ENCODE assay signal across 8 cellular contexts in genomic region chr12:57754411-57755193, GRCh38. TPM values are rescaled to one million over a fixed set of nuclear protein-coding genes. Genes with fewer than 3 reads are reported as not detected.
A peak's percentile ranks its signal among the peaks of the same experiment; 100 is the strongest.
DNase-seq lines count a peak whose midpoint lies in the region; ATAC-seq and TF ChIP-seq lines count a peak whose summit lies in the region.

A gene with protein sequence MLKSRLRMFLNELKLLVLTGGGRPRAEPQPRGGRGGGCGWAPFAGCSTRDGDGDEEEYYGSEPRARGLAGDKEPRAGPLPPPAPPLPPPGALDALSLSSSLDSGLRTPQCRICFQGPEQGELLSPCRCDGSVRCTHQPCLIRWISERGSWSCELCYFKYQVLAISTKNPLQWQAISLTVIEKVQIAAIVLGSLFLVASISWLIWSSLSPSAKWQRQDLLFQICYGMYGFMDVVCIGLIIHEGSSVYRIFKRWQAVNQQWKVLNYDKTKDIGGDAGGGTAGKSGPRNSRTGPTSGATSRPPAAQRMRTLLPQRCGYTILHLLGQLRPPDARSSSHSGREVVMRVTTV (plus strand): TSS chr12:57755103. CDS start chr12:57755529, 426 bp downstream.

- TF ChIP-seq CTCF in C4-2B (conservative IDR thresholded peaks at IDR 0.05) (no peak), GM20000 (IDR thresholded peaks at IDR 0.05; ENCODE audit: extremely low read depth, missing control alignments) (no peak), IMR-90 (conservative IDR thresholded peaks at IDR 0.05; ENCODE audit: low read depth, low read length) (no peak), Peyer's patch (IDR thresholded peaks at IDR 0.05) (no peak), foreskin keratinocyte (conservative IDR thresholded peaks at IDR 0.05) (no peak), tibial artery (IDR thresholded peaks at IDR 0.05) (no peak)

- H3K79me1 ChIP-seq in IMR-90 (ENCODE audit: low read depth in 1 of 2, low read length in 2 of 2): peaks cover 16 to 30% of the 10 kb centered on the region in 2 experiments; a peak in 3 of 4 replicates

- intact Hi-C loops in IMR-90 (cut with micrococcal nuclease): no loop called here
- intact Hi-C loops in tibial artery (cut with DNase I; ENCODE audit: low total_unique reads): no loop called here

- H3K56ac ChIP-seq in IMR-90 (ENCODE audit: extremely low read depth, insufficient read depth, low read length): no peak within 1 kb of the TSS

- in situ Hi-C loops in IMR-90 (cut with MboI; ENCODE audit: low sequenced_read_pairs): no loop called here

- TF ChIP-seq RAD21 in IMR-90 (IDR thresholded peaks at IDR 0.05; ENCODE audit: low read length): no peak

- H3K27me3 Mint-ChIP-seq in activated T-helper 17 cell treated with anti-CD3 and anti-CD28 coated beads, Interleukin-2, amount 50 U/mL, for 72 hours: no peaks in the 10 kb centered on the region

- H2BK5ac ChIP-seq in IMR-90 (ENCODE audit: low read depth, low read length, poor library complexity, severe bottlenecking): no peak within 1 kb of the TSS

- no TSS peak for BruUV-seq in IMR-90 (replicated peaks; lab: Mats Ljungman, UMichigan)

- dilution Hi-C loops in IMR-90 (cut with HindIII; ENCODE audit: low sequenced_read_pairs, unreplicated experiment): no loop called here

- no peak within 1 kb of the TSS for H2BK20ac ChIP-seq in IMR-90 (ENCODE audit: low read depth, low read length)

- H3K36me3 ChIP-seq in IMR-90 (ENCODE audit: control insufficient read depth, insufficient read depth, low read length): peaks cover 19% of the 10 kb centered on the region
- peaks cover 0 to 17% (median 0%) of the 10 kb centered on the region in 3 donors for H3K36me3 ChIP-seq in Peyer's patch
- H3K36me3 ChIP-seq in tibial artery: peaks cover 0 to 28% (median 12%) of the 10 kb centered on the region in 3 donors

- peak within 1 kb of the TSS; percentile 76 for H2AK9ac ChIP-seq in IMR-90 (replicated peaks; ENCODE audit: low read depth, low read length, poor library complexity)

- no peak within 1 kb of the TSS; the same call in 1 of the 2 replicates for H4K91ac ChIP-seq in IMR-90 (ENCODE audit: insufficient read depth, low read depth, low read length)

- peak within 1 kb of the TSS; percentile 60; the same call in 1 of the 2 replicates for H3K4ac ChIP-seq in IMR-90 (ENCODE audit: low read depth, low read length)

- H3K4me1 ChIP-seq in IMR-90 (ENCODE audit: control insufficient read depth, insufficient read depth, low read length): peaks cover 7% of the 10 kb centered on the region
- peaks cover 0 to 37% (median 4%) of the 10 kb centered on the region in 4 donors for H3K4me1 ChIP-seq in Peyer's patch
- peaks cover 6% of the 10 kb centered on the region for H3K4me1 ChIP-seq in foreskin keratinocyte
- peaks cover 0 to 32% (median 22%) of the 10 kb centered on the region in 4 donors for H3K4me1 ChIP-seq in tibial artery

- H3K9me3 ChIP-seq in IMR-90 (ENCODE audit: control insufficient read depth, insufficient read depth, low read length) (no peaks in the 10 kb centered on the region), Peyer's patch (no peaks in the 10 kb centered on the region), tibial artery (no peaks in the 10 kb centered on the region)

- peak within 1 kb of the TSS; percentile 87 for H2AFZ ChIP-seq in IMR-90 (replicated peaks; ENCODE audit: low read length, poor library complexity)

- no peak within 1 kb of the TSS for H2BK120ac ChIP-seq in IMR-90 (ENCODE audit: low read depth, low read length)

- H3K27me3 ChIP-seq in IMR-90 (ENCODE audit: control insufficient read depth, insufficient read depth, low read length) (peaks cover 10% of the 10 kb centered on the region), Peyer's patch (no peaks in the 10 kb centered on the region), foreskin keratinocyte (no peaks in the 10 kb centered on the region), tibial artery (no peaks in the 10 kb centered on the region)

- no peak within 1 kb of the TSS for H2BK15ac ChIP-seq in IMR-90 (ENCODE audit: low read depth, low read length)

- peak within 1 kb of the TSS; percentile 34; the same call in 1 of the 2 replicates for H3K27ac ChIP-seq in C4-2B
- H3K27ac ChIP-seq in IMR-90 (ENCODE audit: insufficient read depth, low read length): no peak within 1 kb of the TSS; the same call in 1 of the 2 replicates
- peak within 1 kb of the TSS; percentile 65 to 90 (median 84) for H3K27ac ChIP-seq in Peyer's patch
- H3K27ac ChIP-seq in foreskin keratinocyte: no peak within 1 kb of the TSS
- peak within 1 kb of the TSS; percentile 59 to 60 for H3K27ac ChIP-seq in tibial artery

- TF ChIP-seq POLR2A in IMR-90 (IDR thresholded peaks at IDR 0.05; ENCODE audit: low read depth, low read length): no peak
- TF ChIP-seq POLR2A in Peyer's patch (IDR thresholded peaks at IDR 0.05): no peak

- H3K23ac ChIP-seq in IMR-90 (ENCODE audit: low read depth, low read length): peak within 1 kb of the TSS; percentile 83

- DNase-seq in GM20000 (ENCODE audit: low spot score) (peak; percentile 93), IMR-90 (no peak), Peyer's patch (peak; percentile 89 to 96 (median 93)), foreskin keratinocyte (peak; percentile 60 to 77), occipital lobe (lab: John Stamatoyannopoulos, UW) (peak; percentile 14), tibial artery (peak in 1 of 2 donors; percentile 77)

- H3K4me3 ChIP-seq in IMR-90 (ENCODE audit: insufficient read depth, low read depth, low read length): peak within 1 kb of the TSS; percentile 59
- peak within 1 kb of the TSS; percentile 73 to 89 (median 80) for H3K4me3 ChIP-seq in Peyer's patch
- H3K4me3 ChIP-seq in tibial artery: peak within 1 kb of the TSS; percentile 74

- H3K18ac ChIP-seq in IMR-90 (ENCODE audit: low read depth, low read length): no peak within 1 kb of the TSS

- H4K8ac ChIP-seq in IMR-90 (ENCODE audit: low read depth in 2 of 2, low read length in 2 of 2): peak within 1 kb of the TSS in 1 of 2 experiments; percentile 35; a peak in 1 of 4 replicates

- POLR2A ChIA-PET in IMR-90 (lab: Charles Lee; ENCODE audit: unreplicated experiment): no interaction called here

- peak within 1 kb of the TSS; percentile 100 for H3K4me3 Mint-ChIP-seq in activated T-helper 17 cell treated with anti-CD3 and anti-CD28 coated beads, Interleukin-2, amount 50 U/mL, for 72 hours

- peaks cover 60% of the 10 kb centered on the region for H3K36me3 Mint-ChIP-seq in activated T-helper 17 cell treated with anti-CD3 and anti-CD28 coated beads, Interleukin-2, amount 50 U/mL, for 72 hours (ENCODE audit: low read depth)

- ATAC-seq in IMR-90 (ENCODE audit: low read depth): peak; percentile 3; the same call in 1 of the 2 replicates
- ATAC-seq in activated T-helper 17 cell treated with anti-CD3 and anti-CD28 coated beads, Interleukin-2, amount 50 U/mL, for 72 hours (replicated peaks): peak; percentile 59
- ATAC-seq in foreskin keratinocyte: peak; percentile 55

- H3K14ac ChIP-seq in IMR-90 (replicated peaks; ENCODE audit: low read depth, low read length): 0 out of 2 replicates have a peak within 1 kb of the TSS, but pooled peaks have one; percentile 40

- peaks cover 15% of the 10 kb centered on the region for H3K9me1 ChIP-seq in IMR-90 (ENCODE audit: insufficient read depth, low read length)

- CTCF ChIA-PET in IMR-90 (lab: Yijun Ruan, JAX): no interaction called here

- peak within 1 kb of the TSS; percentile 42 for H3K9ac ChIP-seq in IMR-90 (ENCODE audit: low read depth, low read length)

- H3K9me3 Mint-ChIP-seq in activated T-helper 17 cell treated with anti-CD3 and anti-CD28 coated beads, Interleukin-2, amount 50 U/mL, for 72 hours: no peaks in the 10 kb centered on the region

- H3K27ac Mint-ChIP-seq in activated T-helper 17 cell treated with anti-CD3 and anti-CD28 coated beads, Interleukin-2, amount 50 U/mL, for 72 hours: peak within 1 kb of the TSS; percentile 97

- peak within 1 kb of the TSS; percentile 71; the same call in 1 of the 2 replicates for H2AK5ac ChIP-seq in IMR-90 (ENCODE audit: low read depth, low read length)

- peak within 1 kb of the TSS; percentile 81 for H3K4me2 ChIP-seq in IMR-90 (ENCODE audit: low read depth, low read length)

- H4K5ac ChIP-seq in IMR-90 (ENCODE audit: low read depth, low read length): no peak within 1 kb of the TSS

- 2% methylated on average over 4 of the region's 41 CpGs; no CpG with 5 or more reads in 1 of the 2 experiments for WGBS in IMR-90 (ENCODE audit: extremely low coverage in 2 of 2, insufficient read length in 1 of 2), 2 experiments

- peaks cover 47% of the 10 kb centered on the region for H3K4me1 Mint-ChIP-seq in activated T-helper 17 cell treated with anti-CD3 and anti-CD28 coated beads, Interleukin-2, amount 50 U/mL, for 72 hours

- H4K20me1 ChIP-seq in IMR-90 (ENCODE audit: insufficient read depth, low read length): peaks cover 7% of the 10 kb centered on the region; the same call in 1 of the 2 replicates

TF ChIP-seq in IMR-90, 13 proteins besides CTCF, POLR2A, EP300 and RAD21:
- TF ChIP-seq FOS (IDR thresholded peaks at IDR 0.05; ENCODE audit: low read depth, low read length) (no peak), MAZ (IDR thresholded peaks at IDR 0.05; ENCODE audit: borderline replicate concordance, low read depth, low read length) (peak; percentile 42; the same call in 1 of the 2 replicates)
TF ChIP-seq in IMR-90: peak in this region for 1.

RNA-seq across cellular contexts. Expression of the gene that starts here (rescaled TPM):
- 1.1 TPM in 2 replicates for total RNA-seq in IMR-90 (2012; rRNA removed)
- polyA plus RNA-seq in IMR-90 (2012; rRNA removed): 4.7 and 5.4 TPM in 2 replicates
- polyA plus RNA-seq in IMR-90 (2012; cell fraction: cytosol; rRNA removed): 3.6 and 5.6 TPM in 2 replicates
- polyA plus RNA-seq in IMR-90 (2012; cell fraction: nucleus; rRNA removed; ENCODE audit: low replicate concordance): 8.1 and 11.9 TPM in 2 replicates
- total RNA-seq in Peyer's patch: 10 to 100 TPM in 2 of 4 donors, 1 to 10 TPM in 2; 7.4 to 17.2 (median 10.6) TPM
- 10 to 100 TPM; 22.5 to 26.9 TPM for total RNA-seq in activated T-helper 17 cell treated with anti-CD3 and anti-CD28 coated beads, Interleukin-2, amount 50 U/mL, for 72 hours
- total RNA-seq in foreskin keratinocyte: 14.4 and 14.7 TPM in 2 replicates
- 25.2 and 26.6 TPM in 2 replicates for polyA plus RNA-seq in foreskin keratinocyte
- 15.9 TPM for total RNA-seq in occipital lobe

Comparison
In these comparisons a context has a peak if more than half of its experiments do, and no peak if none do; other contexts are left out.
1. H3K27ac ChIP-seq: peak in C4-2B (single experiment), Peyer's patch (4 of 4) and tibial artery (2 of 2); none in IMR-90 (single experiment) and foreskin keratinocyte (single experiment).
2. ATAC-seq: peak in every context shown above with its lines; median percentile 59 in activated T-helper 17 cell treated with anti-CD3 and anti-CD28 coated beads, Interleukin-2, amount 50 U/mL, for 72 hours; 55 in foreskin keratinocyte; 3 in IMR-90.
3. Peak in every context shown above with its lines, with median percentiles within 50 percentile points of each other: H3K4me3 ChIP-seq.